ENCODE assay signal across 15 cellular contexts in the genomic region with DNA sequence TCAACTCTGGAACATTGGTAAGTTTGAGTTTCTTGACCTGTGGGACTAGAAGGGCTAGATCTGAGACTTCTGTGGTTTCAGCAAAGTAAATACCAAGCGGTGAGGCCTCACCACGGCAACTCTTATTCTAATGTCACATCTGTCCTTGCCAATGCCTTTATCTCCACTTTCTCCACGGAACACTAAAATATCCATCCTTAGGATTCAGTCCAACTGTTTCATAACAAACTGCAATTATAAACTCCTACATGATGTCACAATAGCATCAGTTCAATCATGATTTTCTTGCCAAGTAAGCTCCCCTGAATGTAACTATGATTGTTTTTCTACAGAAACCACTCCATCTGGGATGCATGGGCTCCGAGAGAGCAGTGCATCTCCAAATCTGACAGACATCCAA.
DNase-seq lines count a peak whose midpoint lies in the region; TF ChIP-seq lines count a peak whose summit lies in the region.
"Had no signal": no experiment of that assay in that cellular context is flagged by ENCODE, and none has a peak within 500 bp of the region (broad histone marks: within the 10 kb centered on the region; RNA-seq: fewer than 3 reads in every experiment).

No MANE protein-coding gene starts in this region.

- in situ Hi-C loops in astrocyte of the spinal cord (cut with HindIII; ENCODE audit: low sequenced_read_pairs), result no loop called here

- no peak overlapping the region for H3K4me3 ChIP-seq in astrocyte of the spinal cord (ENCODE audit: low read depth, low read length)
- H3K4me3 ChIP-seq: MG63 had no signal

- DNase-seq in DMS79 treated with DMSO at 0.1 percent for 48 hours (lab: John Stamatoyannopoulos, UW), result peak; percentile 20
- no peak for DNase-seq in DMS79 (lab: John Stamatoyannopoulos, UW)
- peak; percentile 5 for DNase-seq in astrocyte of the spinal cord (ENCODE audit: low read depth, low spot score)
- DNase-seq in iris pigment epithelial cell (ENCODE audit: low read depth), result peak; percentile 11
- no peak for DNase-seq in occipital lobe (lab: John Stamatoyannopoulos, UW)
- no peak for DNase-seq in C1 segment of cervical spinal cord (lab: John Stamatoyannopoulos, UW)
- DNase-seq in NCI-H345 (lab: John Stamatoyannopoulos, UW), result no peak
- no peak for DNase-seq in NCI-H524 treated with DMSO at 0.1 percent for 48 hours (lab: John Stamatoyannopoulos, UW)
- DNase-seq: Caco-2, DMS53, KG1, MG63, NCI-H1105, NCI-H1694 treated with DMSO at 0.1 percent for 48 hours, SHP77 treated with DMSO at 0.1 percent for 48 hours had no signal

- TF ChIP-seq CTCF in astrocyte of the spinal cord (IDR thresholded peaks at IDR 0.05; ENCODE audit: low read depth, low read length), result no peak

Comparison
In these comparisons a context has a peak if more than half of its experiments do, and no peak if none do; other contexts are left out.
1. DNase-seq: peak in DMS79 treated with DMSO at 0.1 percent for 48 hours (single experiment), astrocyte of the spinal cord (single experiment) and iris pigment epithelial cell (single experiment); none in DMS79 (single experiment), occipital lobe (single experiment), C1 segment of cervical spinal cord (0 of 14), NCI-H345 (single experiment) and NCI-H524 treated with DMSO at 0.1 percent for 48 hours (single experiment).